Comparison of ENCODE assay signal across 7 cellular contexts in the genomic region with DNA sequence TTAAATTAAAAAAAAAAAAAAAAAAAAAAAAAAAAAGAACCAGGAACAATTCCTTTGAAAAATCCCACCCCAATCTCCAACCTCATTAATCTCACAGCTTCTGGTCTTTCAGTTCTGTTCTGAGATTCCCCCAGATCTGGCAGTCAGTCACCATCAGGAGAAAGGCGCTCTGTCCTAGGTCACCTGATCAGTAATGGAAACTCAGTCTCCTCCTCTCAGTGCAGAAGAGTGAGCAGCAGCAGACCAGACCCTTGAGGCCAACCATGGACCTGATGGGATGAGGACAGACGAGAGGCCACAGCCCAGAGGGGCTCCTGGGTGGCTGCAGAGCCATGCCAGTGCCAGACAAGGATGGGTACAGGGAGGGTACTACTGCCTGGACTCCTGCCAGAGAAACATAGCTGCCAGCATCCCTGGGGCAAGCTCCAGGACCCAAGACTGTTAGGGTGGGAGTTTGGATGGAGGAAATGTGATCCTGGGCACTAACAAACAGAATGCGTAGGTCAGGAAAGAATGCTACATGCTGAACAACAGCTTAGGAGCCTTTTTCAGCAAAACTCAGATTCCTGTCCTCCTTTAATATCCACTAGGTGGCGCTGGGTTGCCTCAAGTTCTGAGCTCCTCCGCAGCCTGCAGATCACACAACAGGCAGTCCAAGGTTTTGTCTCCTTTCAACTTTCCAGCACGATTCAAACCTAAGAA. TPM values are rescaled to one million over a fixed set of nuclear protein-coding genes. Genes with fewer than 3 reads are reported as not detected.
DNase-seq lines count a peak whose midpoint lies in the region; ATAC-seq and TF ChIP-seq lines count a peak whose summit lies in the region.

No MANE protein-coding gene starts in this region.

- TF ChIP-seq CTCF in GM12873 (IDR thresholded peaks at IDR 0.05; ENCODE audit: insufficient read depth, low read depth, low read length, missing control alignments), result peak; percentile 85

- intact Hi-C loops in sciatic nerve (cut with DNase I), result loop anchor here (2.0 kb wide), 1 partner anchor 74 kb away; the partner anchor contains the start of gene HBQ1

- ATAC-seq in sciatic nerve (peak; percentile 25), HG02885 (IDR thresholded peaks at IDR 0.05; ENCODE audit: poor library complexity, unreplicated experiment) (no peak)

- DNase-seq in NCI-H1417 (lab: John Stamatoyannopoulos, UW) (peak; percentile 35 to 89 (median 79)), T follicular helper cell (ENCODE audit: low read depth) (peak; percentile 31), anterior cingulate cortex (lab: John Stamatoyannopoulos, UW) (peak in 42 of 58 donors; percentile 6 to 80 (median 43)), hepatic stellate cell (ENCODE audit: low spot score) (peak; percentile 80), sciatic nerve (ENCODE audit: low spot score) (no peak)

RNA-seq across cellular contexts. Expression of gene MPG, which starts 28.7 kb away (rescaled TPM):
- total RNA-seq in sciatic nerve, result 35.0 TPM

RNA-seq across cellular contexts. Expression of gene NPRL3, which starts 31.7 kb away (rescaled TPM):
- total RNA-seq in sciatic nerve, result 45.7 TPM

RNA-seq across cellular contexts. Expression of gene RHBDF1, which starts 34.3 kb away (rescaled TPM):
- 116 TPM for total RNA-seq in sciatic nerve

RNA-seq across cellular contexts. Expression of gene HBZ, which starts 45.7 kb away (rescaled TPM):
- total RNA-seq in sciatic nerve, result not detected

RNA-seq across cellular contexts. Expression of gene SNRNP25, which starts 53.1 kb away (rescaled TPM):
- 8.7 TPM for total RNA-seq in sciatic nerve
